9 cellular contexts compared by ENCODE assay signal in genomic region chr18:25298853-25299274, GRCh38. TPM values are rescaled to one million over a fixed set of nuclear protein-coding genes. Genes with fewer than 3 reads are reported as not detected.
DNase-seq lines count a peak whose midpoint lies in the region; ATAC-seq and TF ChIP-seq lines count a peak whose summit lies in the region.
"Had no signal": no experiment of that assay in that cellular context is flagged by ENCODE, and none has a peak within 500 bp of the region (broad histone marks: within the 10 kb centered on the region; RNA-seq: fewer than 3 reads in every experiment).

No MANE protein-coding gene starts in this region.

- H2BK20ac ChIP-seq in H9 (ENCODE audit: low read depth, low read length, poor library complexity, severe bottlenecking) = no peak overlapping the region

- TF ChIP-seq CTCF in CD14-positive monocyte (IDR thresholded peaks at IDR 0.05) (no peak), H9 (conservative IDR thresholded peaks at IDR 0.05) (no peak)

- H3K27me3 ChIP-seq in naive thymus-derived CD4-positive, alpha-beta T cell (ENCODE audit: control insufficient read depth in 2 of 2, insufficient read depth in 2 of 2, low read length in 2 of 2) = no peaks in the 10 kb centered on the region
- no peaks in the 10 kb centered on the region for H3K27me3 ChIP-seq in H9 (ENCODE audit: insufficient read depth, low read length)

- H4K91ac ChIP-seq in H9 (ENCODE audit: insufficient read length, low read depth, low read length) = no peak overlapping the region

- no peaks in the 10 kb centered on the region for H3K9me3 ChIP-seq in naive thymus-derived CD4-positive, alpha-beta T cell (ENCODE audit: control insufficient read depth in 2 of 3, low read length in 3 of 3)
- H3K9me3 ChIP-seq in H9 (ENCODE audit: control insufficient read depth, low read depth, low read length) = no peaks in the 10 kb centered on the region

- no peaks in the 10 kb centered on the region for H3K4me1 ChIP-seq in naive thymus-derived CD4-positive, alpha-beta T cell (ENCODE audit: control insufficient read depth in 2 of 2, insufficient read depth in 2 of 2, low read length in 2 of 2)
- H3K4me1 ChIP-seq in H9 (ENCODE audit: insufficient read depth, low read length) = no peaks in the 10 kb centered on the region

- no peak overlapping the region for H3K18ac ChIP-seq in H9 (ENCODE audit: insufficient read length, low read depth, low read length)

- POLR2A ChIA-PET in naive thymus-derived CD4-positive, alpha-beta T cell (lab: Charles Lee) = no interaction called here

- H3K4me2 ChIP-seq in H9 (ENCODE audit: insufficient read depth, insufficient read length, low read length) = no peak overlapping the region

- H2BK120ac ChIP-seq in H9 (ENCODE audit: low read depth, low read length, poor library complexity, severe bottlenecking) = no peak overlapping the region

- H3K23me2 ChIP-seq in H9 (ENCODE audit: insufficient read length, low read depth, low read length, poor library complexity, severe bottlenecking) = no peaks in the 10 kb centered on the region

- peak; percentile 80 for ATAC-seq in naive thymus-derived CD4-positive, alpha-beta T cell
- no peak for ATAC-seq in HG02678 (IDR thresholded peaks at IDR 0.05; ENCODE audit: unreplicated experiment)

- no CpG with 5 or more reads among the region's 4 CpGs for WGBS in H9 (ENCODE audit: extremely low coverage, insufficient read length, low lambda C conversion rate)

- intact Hi-C loops in CD14-positive monocyte (cut with micrococcal nuclease) = no loop called here
- intact Hi-C loops in naive thymus-derived CD4-positive, alpha-beta T cell (cut with micrococcal nuclease) = no loop called here

- no peak overlapping the region for H4K5ac ChIP-seq in H9 (ENCODE audit: insufficient read length, low read depth, low read length)

- H3K4ac ChIP-seq in H9 (ENCODE audit: low read depth, low read length) = no peak overlapping the region

- H4K8ac ChIP-seq in H9 (replicated peaks; ENCODE audit: insufficient read length, low read depth, low read length) = no peak overlapping the region

- H3K79me1 ChIP-seq in H9 (ENCODE audit: insufficient read depth, low read depth, low read length, poor library complexity, severe bottlenecking) = no peaks in the 10 kb centered on the region

- H3K4me3 ChIP-seq in naive thymus-derived CD4-positive, alpha-beta T cell (ENCODE audit: low read length) = no peak overlapping the region

- H3K27ac Mint-ChIP-seq in CD14-positive monocyte = peak overlapping the region; percentile 81 to 96 (median 93)
- no peak overlapping the region for H3K27ac Mint-ChIP-seq in naive thymus-derived CD4-positive, alpha-beta T cell
- no peak overlapping the region for H3K27ac Mint-ChIP-seq in H9
- H3K27ac Mint-ChIP-seq: naive B cell had no signal

- H3K27ac ChIP-seq in epithelial cell of prostate (peak overlapping the region; percentile 17), H9 (ENCODE audit: insufficient read length, low read depth, low read length) (no peak overlapping the region)
- no peak overlapping the region for H3K27ac ChIP-seq in naive thymus-derived CD4-positive, alpha-beta T cell (ENCODE audit: low read depth, low read length)

- H2AFZ ChIP-seq in H9 (ENCODE audit: low read length) = no peak overlapping the region

- CTCF ChIA-PET in naive thymus-derived CD4-positive, alpha-beta T cell (lab: Charles Lee) = no interaction called here

- no peak overlapping the region for H3K9ac ChIP-seq in H9 (ENCODE audit: extremely low read depth, insufficient read length, low read length)

- H2BK12ac ChIP-seq in H9 (ENCODE audit: insufficient read length, low read depth, low read length) = no peak overlapping the region

- H3K36me3 ChIP-seq in naive thymus-derived CD4-positive, alpha-beta T cell (ENCODE audit: control insufficient read depth in 2 of 3, insufficient read depth in 3 of 3, low read length in 3 of 3) = no peaks in the 10 kb centered on the region

- H3T11ph ChIP-seq in H9 (ENCODE audit: low read length) = no peak overlapping the region

- H2AK5ac ChIP-seq in H9 (ENCODE audit: insufficient read length, low read length) = no peak overlapping the region

- H3K9me3 Mint-ChIP-seq in CD14-positive monocyte (peaks cover 0 to 2% (median 0%) of the 10 kb centered on the region in 7 donors), H9 (no peaks in the 10 kb centered on the region)
- peaks cover 0 to 2% (median 0%) of the 10 kb centered on the region in 11 donors for H3K9me3 Mint-ChIP-seq in naive thymus-derived CD4-positive, alpha-beta T cell
- H3K9me3 Mint-ChIP-seq: naive B cell had no signal

- no peaks in the 10 kb centered on the region for H3K79me2 ChIP-seq in H9 (ENCODE audit: insufficient read depth, low read length)

- H3K56ac ChIP-seq in H9 (ENCODE audit: insufficient read length, low read depth, low read length) = no peak overlapping the region

- H3K27me3 Mint-ChIP-seq in CD14-positive monocyte (ENCODE audit: low read depth in 3 of 3) = no peaks in the 10 kb centered on the region
- peaks cover 0 to 10% (median 0%) of the 10 kb centered on the region in 5 donors for H3K27me3 Mint-ChIP-seq in naive thymus-derived CD4-positive, alpha-beta T cell
- no peaks in the 10 kb centered on the region for H3K27me3 Mint-ChIP-seq in H9 (ENCODE audit: low read depth)

- H2BK15ac ChIP-seq in H9 (ENCODE audit: low read depth, low read length) = no peak overlapping the region

- no peaks in the 10 kb centered on the region for H4K20me1 ChIP-seq in H9 (ENCODE audit: control insufficient read depth, insufficient read depth, insufficient read length)

- H3K4me3 Mint-ChIP-seq in CD14-positive monocyte (peak overlapping the region in 1 of 2 donors; percentile 63), H9 (no peak overlapping the region)
- no peak overlapping the region for H3K4me3 Mint-ChIP-seq in naive thymus-derived CD4-positive, alpha-beta T cell

- H3K36me3 Mint-ChIP-seq in CD14-positive monocyte (no peaks in the 10 kb centered on the region), H9 (ENCODE audit: insufficient read depth in 1 of 3, low read depth in 3 of 3) (no peaks in the 10 kb centered on the region)
- H3K36me3 Mint-ChIP-seq in naive thymus-derived CD4-positive, alpha-beta T cell = no peaks in the 10 kb centered on the region
- H3K36me3 Mint-ChIP-seq: naive B cell had no signal

- H2BK5ac ChIP-seq in H9 (ENCODE audit: insufficient read length, low read length) = no peak overlapping the region

- peaks cover 24% of the 10 kb centered on the region for H3K4me1 Mint-ChIP-seq in CD14-positive monocyte
- H3K4me1 Mint-ChIP-seq in naive thymus-derived CD4-positive, alpha-beta T cell = no peaks in the 10 kb centered on the region
- H3K4me1 Mint-ChIP-seq in H9 = no peaks in the 10 kb centered on the region
- H3K4me1 Mint-ChIP-seq: naive B cell had no signal

- no peak overlapping the region for H3K14ac ChIP-seq in H9 (ENCODE audit: insufficient read depth, low read length)

- H3K23ac ChIP-seq in H9 (ENCODE audit: insufficient read length, low read depth, low read length) = no peak overlapping the region

- DNase-seq in CD14-positive monocyte (ENCODE audit: low spot score) = peak; percentile 55
- peak; percentile 16 for DNase-seq in epithelial cell of prostate (ENCODE audit: low read depth, low spot score)
- no peak for DNase-seq in naive thymus-derived CD4-positive, alpha-beta T cell
- no peak for DNase-seq in H9
- DNase-seq in NCI-H2171 treated with DMSO at 0.1 percent for 48 hours (lab: John Stamatoyannopoulos, UW) = no peak
- DNase-seq in C1 segment of cervical spinal cord (lab: John Stamatoyannopoulos, UW) = no peak
- DNase-seq: naive B cell had no signal

TF ChIP-seq in PFSK-1, 5 proteins besides CTCF, POLR2A, EP300 and RAD21:
- TF ChIP-seq SIN3A (IDR thresholded peaks at IDR 0.05; ENCODE audit: borderline replicate concordance, insufficient read depth, low read length) (peak; percentile 94; the same call in 1 of the 2 replicates), POLR2AphosphoS5 (IDR thresholded peaks at IDR 0.05; ENCODE audit: low read depth, low read length) (no peak), FOXP2 (optimal IDR thresholded peaks at IDR 0.05; ENCODE audit: borderline replicate concordance, extremely low read depth, extremely low read length, insufficient read depth) (peak; percentile 55), TAF1 (IDR thresholded peaks at IDR 0.05; ENCODE audit: borderline replicate concordance, insufficient read depth, low read length) (no peak)
- TF ChIP-seq, protein P1, sequence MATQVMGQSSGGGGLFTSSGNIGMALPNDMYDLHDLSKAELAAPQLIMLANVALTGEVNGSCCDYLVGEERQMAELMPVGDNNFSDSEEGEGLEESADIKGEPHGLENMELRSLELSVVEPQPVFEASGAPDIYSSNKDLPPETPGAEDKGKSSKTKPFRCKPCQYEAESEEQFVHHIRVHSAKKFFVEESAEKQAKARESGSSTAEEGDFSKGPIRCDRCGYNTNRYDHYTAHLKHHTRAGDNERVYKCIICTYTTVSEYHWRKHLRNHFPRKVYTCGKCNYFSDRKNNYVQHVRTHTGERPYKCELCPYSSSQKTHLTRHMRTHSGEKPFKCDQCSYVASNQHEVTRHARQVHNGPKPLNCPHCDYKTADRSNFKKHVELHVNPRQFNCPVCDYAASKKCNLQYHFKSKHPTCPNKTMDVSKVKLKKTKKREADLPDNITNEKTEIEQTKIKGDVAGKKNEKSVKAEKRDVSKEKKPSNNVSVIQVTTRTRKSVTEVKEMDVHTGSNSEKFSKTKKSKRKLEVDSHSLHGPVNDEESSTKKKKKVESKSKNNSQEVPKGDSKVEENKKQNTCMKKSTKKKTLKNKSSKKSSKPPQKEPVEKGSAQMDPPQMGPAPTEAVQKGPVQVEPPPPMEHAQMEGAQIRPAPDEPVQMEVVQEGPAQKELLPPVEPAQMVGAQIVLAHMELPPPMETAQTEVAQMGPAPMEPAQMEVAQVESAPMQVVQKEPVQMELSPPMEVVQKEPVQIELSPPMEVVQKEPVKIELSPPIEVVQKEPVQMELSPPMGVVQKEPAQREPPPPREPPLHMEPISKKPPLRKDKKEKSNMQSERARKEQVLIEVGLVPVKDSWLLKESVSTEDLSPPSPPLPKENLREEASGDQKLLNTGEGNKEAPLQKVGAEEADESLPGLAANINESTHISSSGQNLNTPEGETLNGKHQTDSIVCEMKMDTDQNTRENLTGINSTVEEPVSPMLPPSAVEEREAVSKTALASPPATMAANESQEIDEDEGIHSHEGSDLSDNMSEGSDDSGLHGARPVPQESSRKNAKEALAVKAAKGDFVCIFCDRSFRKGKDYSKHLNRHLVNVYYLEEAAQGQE (IDR thresholded peaks at IDR 0.05; ENCODE audit: insufficient read depth in 1 of 2, low read depth in 2 of 2, low read length in 2 of 2) = peak in 1 of 2 experiments; percentile 53; a peak in 1 of 4 replicates

RNA-seq across cellular contexts. Expression of gene ZNF521, which starts 53.1 kb away (rescaled TPM):
- polyA plus RNA-seq in CD14-positive monocyte = under 1 TPM in 1 of 2 donors, not detected in 1; 0.07 TPM
- 34.5 TPM for polyA plus RNA-seq in PFSK-1 (2012; ENCODE audit: insufficient read length, low read depth)
- 1 to 10 TPM in 2 of 5 experiments, not detected in 3; 1.1 to 4.4 TPM for total RNA-seq in naive thymus-derived CD4-positive, alpha-beta T cell
- polyA plus RNA-seq in naive thymus-derived CD4-positive, alpha-beta T cell = not detected
- 1.5 and 3.3 TPM in 2 replicates for total RNA-seq in H9 (2021)

Comparison
In these comparisons a context has a peak if more than half of its experiments do, and no peak if none do; other contexts are left out.
1. DNase-seq: peak in CD14-positive monocyte (single experiment) and epithelial cell of prostate (single experiment); none in naive thymus-derived CD4-positive, alpha-beta T cell (0 of 9), H9 (single experiment), NCI-H2171 treated with DMSO at 0.1 percent for 48 hours (single experiment) and C1 segment of cervical spinal cord (0 of 14).
2. H3K27ac Mint-ChIP-seq: peak in CD14-positive monocyte (7 of 7); none in naive thymus-derived CD4-positive, alpha-beta T cell (0 of 9) and H9 (0 of 3).